28 cellular contexts compared by ENCODE assay signal in the genomic region with DNA sequence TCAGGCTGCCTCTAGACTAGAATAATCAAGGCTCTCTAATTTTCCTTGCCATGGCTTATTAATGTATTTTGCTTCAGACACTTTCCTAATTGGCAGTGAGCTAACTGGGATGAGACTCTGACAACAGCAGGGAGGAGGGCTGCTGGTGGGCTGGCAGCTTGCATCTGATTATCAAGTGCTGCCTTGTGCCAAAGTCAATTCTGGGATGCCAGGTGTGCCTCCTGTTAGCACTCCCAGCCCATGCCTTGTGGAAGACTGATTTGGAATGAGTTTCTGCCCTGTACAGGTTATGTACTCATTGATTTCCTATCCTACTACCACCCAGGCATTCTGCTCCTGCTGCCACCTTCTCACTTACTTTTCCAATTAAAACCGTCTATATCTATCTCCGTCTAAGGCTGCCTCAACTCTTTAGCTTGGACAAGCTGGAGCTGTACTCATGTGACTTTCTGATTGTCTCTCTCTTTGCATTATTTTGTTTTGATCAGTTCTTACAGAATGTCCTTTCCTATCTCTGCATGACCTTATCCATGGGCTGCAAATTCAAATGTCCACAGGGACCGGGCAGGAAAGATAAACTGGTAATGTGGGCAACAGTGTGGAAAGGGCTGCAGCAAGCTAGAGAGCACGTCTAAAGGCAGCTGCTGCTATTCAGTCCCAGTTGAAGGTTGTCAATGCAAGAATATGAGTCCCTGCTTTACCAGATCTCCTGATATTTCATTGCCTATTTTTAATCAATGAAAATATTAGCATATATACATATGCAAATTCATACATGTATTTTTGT.
"Had no signal": no experiment of that assay in that cellular context is flagged by ENCODE, and none has a peak within 500 bp of the region (broad histone marks: within the 10 kb centered on the region; RNA-seq: fewer than 3 reads in every experiment).

No MANE protein-coding gene starts in this region.

- H3K27ac Mint-ChIP-seq: activated B cell treated with CpG ODN at 0.5 μM for 24 hours; activated CD4-positive, alpha-beta T cell treated with anti-CD3 and anti-CD28 coated beads for 36 hours; activated naive CD8-positive, alpha-beta T cell; activated T-cell treated with anti-CD3 and anti-CD28 coated beads, Interleukin-2, amount 50 U/mL, for 24 hours; activated T-helper 2 cell treated with anti-CD3 and anti-CD28 coated beads, Interferon-gamma antibody, Interleukin-2, Interleukin-4, amounts not matched to agents 10 μg/mL and 5 μg/mL and 100 μg/mL, durations not matched to agents 14 hours and 24 hours and 36 hours; naive thymus-derived CD4-positive, alpha-beta T cell; neural progenitor cell had no signal

- H3K36me3 ChIP-seq: adrenal gland, ascending aorta, colonic mucosa, esophagus muscularis mucosa, gastrocnemius medialis, left lung, neural progenitor cell, prostate gland, right atrium auricular region, spleen, thoracic aorta, upper lobe of right lung had no signal

- H3K4me1 Mint-ChIP-seq: activated B cell treated with CpG ODN at 0.5 μM for 24 hours; activated CD4-positive, alpha-beta T cell treated with anti-CD3 and anti-CD28 coated beads for 36 hours; naive thymus-derived CD4-positive, alpha-beta T cell; neural progenitor cell had no signal

- H3K9me3 Mint-ChIP-seq: activated B cell treated with CpG ODN at 0.5 μM for 24 hours; activated T-helper 2 cell treated with anti-CD3 and anti-CD28 coated beads, Interferon-gamma antibody, Interleukin-2, Interleukin-4, amounts not matched to agents 10 μg/mL and 5 μg/mL and 100 μg/mL, durations not matched to agents 14 hours and 24 hours and 36 hours; neural progenitor cell had no signal

- H3K36me3 Mint-ChIP-seq: activated naive CD8-positive, alpha-beta T cell; naive thymus-derived CD4-positive, alpha-beta T cell; neural progenitor cell had no signal

- H3K4me1 ChIP-seq: adrenal gland, ascending aorta, colonic mucosa, esophagus muscularis mucosa, gastrocnemius medialis, left lung, neural progenitor cell, prostate gland, right atrium auricular region, spleen, upper lobe of right lung had no signal

- H3K9me3 ChIP-seq: adrenal gland, ascending aorta, colonic mucosa, esophagus muscularis mucosa, gastrocnemius medialis, left lung, prostate gland, right atrium auricular region, spleen, thoracic aorta, upper lobe of right lung had no signal

- H3K4me3 ChIP-seq: adrenal gland, ascending aorta, colonic mucosa, dorsolateral prefrontal cortex, esophagus muscularis mucosa, gastrocnemius medialis, left lung, neural progenitor cell, prostate gland, right atrium auricular region, spleen, thoracic aorta, upper lobe of right lung had no signal

- ATAC-seq: activated CD4-positive, alpha-beta T cell treated with anti-CD3 and anti-CD28 coated beads for 36 hours; gastrocnemius medialis; left lung; naive thymus-derived CD4-positive, alpha-beta T cell; upper lobe of right lung had no signal

- H3K4me3 Mint-ChIP-seq: activated B cell treated with CpG ODN at 0.5 μM for 24 hours; activated CD4-positive, alpha-beta T cell treated with anti-CD3 and anti-CD28 coated beads for 36 hours; activated naive CD8-positive, alpha-beta T cell; activated T-cell treated with anti-CD3 and anti-CD28 coated beads, Interleukin-2, amount 50 U/mL, for 24 hours; naive thymus-derived CD4-positive, alpha-beta T cell; neural progenitor cell had no signal

- H3K27me3 ChIP-seq: adrenal gland, ascending aorta, colonic mucosa, dorsolateral prefrontal cortex, esophagus muscularis mucosa, gastrocnemius medialis, left lung, neural progenitor cell, right atrium auricular region, spleen, upper lobe of right lung had no signal

- DNase-seq: activated B cell treated with CpG ODN at 0.5 μM for 24 hours; activated CD4-positive, alpha-beta T cell treated with anti-CD3 and anti-CD28 coated beads for 36 hours; activated CD4-positive, alpha-beta T cell treated with anti-CD3 and anti-CD28 coated beads, Interleukin-2, amount 50 U/mL, for 4 hours; activated CD8-positive, alpha-beta memory T cell treated with anti-CD3 and anti-CD28 coated beads for 24 hours; activated CD8-positive, alpha-beta memory T cell treated with anti-CD3 and anti-CD28 coated beads, Interleukin-2, amount 50 U/mL, for 4 hours; activated naive CD4-positive, alpha-beta T cell; activated T-cell treated with anti-CD3 and anti-CD28 coated beads, Interleukin-2, amount 50 U/mL, for 24 hours; adrenal gland; central memory CD4-positive, alpha-beta T cell; colonic mucosa; dorsolateral prefrontal cortex; gastrocnemius medialis; hippocampal formation; kidney glomerular epithelial cell; left lung; naive thymus-derived CD4-positive, alpha-beta T cell; spleen; stimulated activated CD4-positive, alpha-beta T cell treated with anti-CD3 and anti-CD28 coated beads, Interleukin-4, amount 100 ng/mL, for 1 hour; stimulated activated naive CD4-positive, alpha-beta T cell; upper lobe of right lung had no signal

- H3K27me3 Mint-ChIP-seq: activated B cell treated with CpG ODN at 0.5 μM for 24 hours; activated CD4-positive, alpha-beta T cell treated with anti-CD3 and anti-CD28 coated beads for 36 hours; activated naive CD8-positive, alpha-beta T cell; activated T-cell treated with anti-CD3 and anti-CD28 coated beads, Interleukin-2, amount 50 U/mL, for 24 hours; naive thymus-derived CD4-positive, alpha-beta T cell had no signal

- H3K27ac ChIP-seq: adrenal gland, ascending aorta, colonic mucosa, dorsolateral prefrontal cortex, esophagus muscularis mucosa, gastrocnemius medialis, left lung, neural progenitor cell, prostate gland, right atrium auricular region, spleen, thoracic aorta, upper lobe of right lung had no signal
